In the genomic region with DNA sequence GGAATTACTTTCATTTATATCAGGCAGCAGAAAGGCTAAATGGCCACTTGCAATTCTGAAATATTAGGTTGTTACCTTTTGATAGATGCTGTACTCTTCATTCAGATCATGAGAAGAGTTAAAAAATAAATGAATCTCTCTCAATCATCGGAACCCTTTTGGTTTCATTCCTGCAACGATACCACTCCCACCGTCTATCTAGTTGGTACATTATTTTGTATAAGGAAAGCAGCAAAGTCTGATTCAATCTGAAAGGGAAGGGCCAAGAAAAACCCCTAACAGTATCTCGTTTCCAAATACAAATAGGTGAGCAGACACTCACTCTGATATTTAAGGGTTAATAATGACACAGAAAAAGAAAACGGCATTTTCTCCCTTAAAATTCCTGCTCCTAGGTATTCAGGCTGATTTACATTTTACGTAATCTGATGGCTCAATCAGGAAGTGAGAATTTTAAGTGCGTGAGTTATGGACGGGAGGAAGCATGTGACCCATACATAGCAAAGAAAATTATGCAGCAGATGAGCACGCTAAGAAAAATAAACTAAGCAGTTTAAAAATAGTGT, we compare ENCODE assay signal across 1 cellular context.
TF ChIP-seq lines count a peak whose summit lies in the region.

No MANE protein-coding gene starts in this region.

TF ChIP-seq in K562, 482 proteins besides CTCF, POLR2A, EP300 and RAD21 (continued from another document and continues in another):
- TF ChIP-seq, protein P1, sequence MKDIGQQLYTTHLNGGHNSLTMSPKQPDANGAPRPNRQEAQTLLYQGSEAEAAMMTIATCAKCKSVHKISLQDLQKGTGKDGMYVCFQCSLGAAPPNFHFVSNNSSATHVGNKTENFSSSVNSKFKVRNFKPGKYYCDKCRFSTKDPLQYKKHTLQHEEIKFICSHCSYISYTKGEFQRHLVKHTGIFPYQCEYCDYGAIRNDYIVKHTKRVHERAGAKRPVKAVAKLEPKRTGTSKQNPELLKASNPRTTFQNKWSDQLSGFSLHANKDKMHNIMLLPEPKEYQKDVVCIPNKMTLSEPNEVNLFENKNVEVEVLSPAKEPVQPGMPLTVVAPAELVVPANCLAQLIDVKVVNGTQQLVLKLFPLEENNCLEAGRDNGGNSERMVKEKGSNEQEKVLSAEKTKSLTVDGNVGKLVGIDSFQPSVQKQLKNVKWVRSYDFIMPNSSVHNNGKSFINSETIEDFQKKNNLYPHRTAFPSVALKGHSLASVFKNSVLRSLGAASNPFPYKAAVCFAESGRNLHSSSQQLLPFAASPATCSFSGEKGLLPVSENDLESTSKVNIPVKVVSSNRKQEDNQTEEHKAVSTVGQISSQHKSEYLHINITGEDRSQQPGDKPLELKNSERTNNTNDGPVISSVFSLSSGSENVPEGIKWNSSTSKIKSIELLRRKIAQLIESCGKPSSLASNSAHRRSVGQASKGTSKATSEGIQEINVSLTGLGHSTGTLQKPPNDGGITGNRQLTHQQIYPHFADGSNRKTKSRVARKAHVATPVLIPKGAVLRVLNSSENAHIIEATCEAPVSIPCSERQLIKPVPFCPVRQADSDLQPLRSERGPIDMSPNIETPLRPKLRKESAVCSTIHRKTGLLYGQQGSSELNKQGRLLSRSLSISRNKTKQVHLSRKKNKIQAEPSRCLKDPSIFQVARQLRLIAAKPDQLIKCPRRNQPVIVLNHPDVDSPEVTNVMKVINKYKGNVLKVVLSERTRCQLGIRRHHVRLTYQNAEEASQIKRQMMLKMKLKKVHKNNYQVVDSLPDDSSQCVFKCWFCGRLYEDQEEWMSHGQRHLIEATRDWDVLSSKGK (CRISPR knock-in tag; IDR thresholded peaks at IDR 0.05) = no peak
- TF ChIP-seq NRF1 (conservative IDR thresholded peaks at IDR 0.05 in 1 of 2, IDR thresholded peaks at IDR 0.05 in 1 of 2) (0 out of 4 replicates have a peak, but pooled peaks of 1 of the 2 experiments have one; percentile 27), NR4A1 (CRISPR knock-in tag; IDR thresholded peaks at IDR 0.05) (no peak), NR4A1 (tag; IDR thresholded peaks at IDR 0.05) (0 out of 2 replicates have a peak, but pooled peaks have one; percentile 28), FIP1L1 (IDR thresholded peaks at IDR 0.05; ENCODE audit: low read depth, low read length, poor library complexity, severe bottlenecking) (no peak), DNMT1 (IDR thresholded peaks at IDR 0.05) (no peak), KDM5B (IDR thresholded peaks at IDR 0.05; ENCODE audit: insufficient replicate concordance, low read depth, low read length) (no peak), ETV1 (tag; conservative IDR thresholded peaks at IDR 0.05; ENCODE audit: low read depth) (peak; percentile 81), HNRNPL (IDR thresholded peaks at IDR 0.05; ENCODE audit: low read depth, low read length) (no peak), NELFE (IDR thresholded peaks at IDR 0.05; ENCODE audit: insufficient read depth, insufficient read length) (no peak), MCM2 (IDR thresholded peaks at IDR 0.05; ENCODE audit: low read depth) (no peak; the same call in 1 of the 2 replicates), SUPT5H (IDR thresholded peaks at IDR 0.05) (no peak), DPF2 (IDR thresholded peaks at IDR 0.05) (peak; percentile 66), TGIF2 (CRISPR knock-in tag; IDR thresholded peaks at IDR 0.05) (no peak), RBM15 (IDR thresholded peaks at IDR 0.05; ENCODE audit: insufficient read depth, low read length) (no peak), PML (IDR thresholded peaks at IDR 0.05; ENCODE audit: low read length) (no peak; the same call in 1 of the 2 replicates), ETS2 (tag; IDR thresholded peaks at IDR 0.05; ENCODE audit: borderline replicate concordance, poor library complexity, severe bottlenecking) (no peak), NR2C1 (IDR thresholded peaks at IDR 0.05) (no peak), NR2C1 (tag; IDR thresholded peaks at IDR 0.05) (no peak), MYNN (IDR thresholded peaks at IDR 0.05) (no peak), MYNN (CRISPR knock-in tag; IDR thresholded peaks at IDR 0.05) (no peak), RBBP5 (IDR thresholded peaks at IDR 0.05; ENCODE audit: borderline replicate concordance, insufficient read depth, low read length, poor library complexity, severe bottlenecking) (no peak), ZNF561 (CRISPR knock-in tag; conservative IDR thresholded peaks at IDR 0.05) (no peak), ZNF24 (IDR thresholded peaks at IDR 0.05) (no peak), ZNF263 (CRISPR knock-in tag; IDR thresholded peaks at IDR 0.05; ENCODE audit: borderline replicate concordance) (no peak), DMBX1 (CRISPR knock-in tag; IDR thresholded peaks at IDR 0.05; ENCODE audit: borderline replicate concordance) (no peak), TSC22D4 (tag; IDR thresholded peaks at IDR 0.05) (no peak), ADNP (tag; IDR thresholded peaks at IDR 0.05) (no peak), RBM25 (IDR thresholded peaks at IDR 0.05; ENCODE audit: low read depth, low read length, severe bottlenecking) (no peak), GTF2F1 (IDR thresholded peaks at IDR 0.05; ENCODE audit: low read depth, low read length) (no peak), NCOA1 (IDR thresholded peaks at IDR 0.05; ENCODE audit: low read depth) (no peak), SMARCA4 (IDR thresholded peaks at IDR 0.05) (peak; percentile 70), ZNF586 (CRISPR knock-in tag; conservative IDR thresholded peaks at IDR 0.05) (no peak), STAG1 (CRISPR knock-in tag; IDR thresholded peaks at IDR 0.05; ENCODE audit: borderline replicate concordance) (no peak), MTF1 (CRISPR knock-in tag; IDR thresholded peaks at IDR 0.05; ENCODE audit: borderline replicate concordance) (no peak), FOXJ3 (CRISPR knock-in tag; IDR thresholded peaks at IDR 0.05) (no peak), GABPB2 (CRISPR knock-in tag; conservative IDR thresholded peaks at IDR 0.05) (no peak), BMI1 (IDR thresholded peaks at IDR 0.05; ENCODE audit: low read length) (no peak), CCNT2 (IDR thresholded peaks at IDR 0.05; ENCODE audit: borderline replicate concordance, extremely low read depth, insufficient read length, low read depth, low read length) (no peak), RFX5 (IDR thresholded peaks at IDR 0.05; ENCODE audit: low read depth, low read length) (no peak), ZKSCAN1 (IDR thresholded peaks at IDR 0.05; ENCODE audit: low read depth, low read length) (no peak), MXI1 (IDR thresholded peaks at IDR 0.05; ENCODE audit: low read depth, low read length) (no peak), PRMT5 (CRISPR knock-in tag; IDR thresholded peaks at IDR 0.05) (no peak), PYGO2 (tag; IDR thresholded peaks at IDR 0.05) (no peak), NFE2L1 (tag; IDR thresholded peaks at IDR 0.05; ENCODE audit: borderline replicate concordance, low read depth) (no peak), IFI16 (CRISPR knock-in tag; IDR thresholded peaks at IDR 0.05) (no peak), ZNF766 (CRISPR knock-in tag; conservative IDR thresholded peaks at IDR 0.05) (no peak)
- TF ChIP-seq, protein P2, sequence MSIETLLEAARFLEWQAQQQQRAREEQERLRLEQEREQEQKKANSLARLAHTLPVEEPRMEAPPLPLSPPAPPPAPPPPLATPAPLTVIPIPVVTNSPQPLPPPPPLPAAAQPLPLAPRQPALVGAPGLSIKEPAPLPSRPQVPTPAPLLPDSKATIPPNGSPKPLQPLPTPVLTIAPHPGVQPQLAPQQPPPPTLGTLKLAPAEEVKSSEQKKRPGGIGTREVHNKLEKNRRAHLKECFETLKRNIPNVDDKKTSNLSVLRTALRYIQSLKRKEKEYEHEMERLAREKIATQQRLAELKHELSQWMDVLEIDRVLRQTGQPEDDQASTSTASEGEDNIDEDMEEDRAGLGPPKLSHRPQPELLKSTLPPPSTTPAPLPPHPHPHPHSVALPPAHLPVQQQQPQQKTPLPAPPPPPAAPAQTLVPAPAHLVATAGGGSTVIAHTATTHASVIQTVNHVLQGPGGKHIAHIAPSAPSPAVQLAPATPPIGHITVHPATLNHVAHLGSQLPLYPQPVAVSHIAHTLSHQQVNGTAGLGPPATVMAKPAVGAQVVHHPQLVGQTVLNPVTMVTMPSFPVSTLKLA (conservative IDR thresholded peaks at IDR 0.05) = peak; percentile 19 to 20; a peak in 1 of 4 replicates
- TF ChIP-seq, protein P3, sequence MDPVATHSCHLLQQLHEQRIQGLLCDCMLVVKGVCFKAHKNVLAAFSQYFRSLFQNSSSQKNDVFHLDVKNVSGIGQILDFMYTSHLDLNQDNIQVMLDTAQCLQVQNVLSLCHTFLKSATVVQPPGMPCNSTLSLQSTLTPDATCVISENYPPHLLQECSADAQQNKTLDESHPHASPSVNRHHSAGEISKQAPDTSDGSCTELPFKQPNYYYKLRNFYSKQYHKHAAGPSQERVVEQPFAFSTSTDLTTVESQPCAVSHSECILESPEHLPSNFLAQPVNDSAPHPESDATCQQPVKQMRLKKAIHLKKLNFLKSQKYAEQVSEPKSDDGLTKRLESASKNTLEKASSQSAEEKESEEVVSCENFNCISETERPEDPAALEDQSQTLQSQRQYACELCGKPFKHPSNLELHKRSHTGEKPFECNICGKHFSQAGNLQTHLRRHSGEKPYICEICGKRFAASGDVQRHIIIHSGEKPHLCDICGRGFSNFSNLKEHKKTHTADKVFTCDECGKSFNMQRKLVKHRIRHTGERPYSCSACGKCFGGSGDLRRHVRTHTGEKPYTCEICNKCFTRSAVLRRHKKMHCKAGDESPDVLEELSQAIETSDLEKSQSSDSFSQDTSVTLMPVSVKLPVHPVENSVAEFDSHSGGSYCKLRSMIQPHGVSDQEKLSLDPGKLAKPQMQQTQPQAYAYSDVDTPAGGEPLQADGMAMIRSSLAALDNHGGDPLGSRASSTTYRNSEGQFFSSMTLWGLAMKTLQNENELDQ (CRISPR knock-in tag; IDR thresholded peaks at IDR 0.05; ENCODE audit: borderline replicate concordance) = no peak
- TF ChIP-seq, protein P4, sequence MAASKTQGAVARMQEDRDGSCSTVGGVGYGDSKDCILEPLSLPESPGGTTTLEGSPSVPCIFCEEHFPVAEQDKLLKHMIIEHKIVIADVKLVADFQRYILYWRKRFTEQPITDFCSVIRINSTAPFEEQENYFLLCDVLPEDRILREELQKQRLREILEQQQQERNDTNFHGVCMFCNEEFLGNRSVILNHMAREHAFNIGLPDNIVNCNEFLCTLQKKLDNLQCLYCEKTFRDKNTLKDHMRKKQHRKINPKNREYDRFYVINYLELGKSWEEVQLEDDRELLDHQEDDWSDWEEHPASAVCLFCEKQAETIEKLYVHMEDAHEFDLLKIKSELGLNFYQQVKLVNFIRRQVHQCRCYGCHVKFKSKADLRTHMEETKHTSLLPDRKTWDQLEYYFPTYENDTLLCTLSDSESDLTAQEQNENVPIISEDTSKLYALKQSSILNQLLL (CRISPR knock-in tag; IDR thresholded peaks at IDR 0.05; ENCODE audit: borderline replicate concordance) = no peak
- TF ChIP-seq, protein P5, sequence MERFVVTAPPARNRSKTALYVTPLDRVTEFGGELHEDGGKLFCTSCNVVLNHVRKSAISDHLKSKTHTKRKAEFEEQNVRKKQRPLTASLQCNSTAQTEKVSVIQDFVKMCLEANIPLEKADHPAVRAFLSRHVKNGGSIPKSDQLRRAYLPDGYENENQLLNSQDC (CRISPR knock-in tag; IDR thresholded peaks at IDR 0.05) = no peak
- TF ChIP-seq, protein P6, sequence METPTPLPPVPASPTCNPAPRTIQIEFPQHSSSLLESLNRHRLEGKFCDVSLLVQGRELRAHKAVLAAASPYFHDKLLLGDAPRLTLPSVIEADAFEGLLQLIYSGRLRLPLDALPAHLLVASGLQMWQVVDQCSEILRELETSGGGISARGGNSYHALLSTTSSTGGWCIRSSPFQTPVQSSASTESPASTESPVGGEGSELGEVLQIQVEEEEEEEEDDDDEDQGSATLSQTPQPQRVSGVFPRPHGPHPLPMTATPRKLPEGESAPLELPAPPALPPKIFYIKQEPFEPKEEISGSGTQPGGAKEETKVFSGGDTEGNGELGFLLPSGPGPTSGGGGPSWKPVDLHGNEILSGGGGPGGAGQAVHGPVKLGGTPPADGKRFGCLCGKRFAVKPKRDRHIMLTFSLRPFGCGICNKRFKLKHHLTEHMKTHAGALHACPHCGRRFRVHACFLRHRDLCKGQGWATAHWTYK (CRISPR knock-in tag; IDR thresholded peaks at IDR 0.05) = 0 out of 2 replicates have a peak, but pooled peaks have one; percentile 33
- TF ChIP-seq, protein P7, sequence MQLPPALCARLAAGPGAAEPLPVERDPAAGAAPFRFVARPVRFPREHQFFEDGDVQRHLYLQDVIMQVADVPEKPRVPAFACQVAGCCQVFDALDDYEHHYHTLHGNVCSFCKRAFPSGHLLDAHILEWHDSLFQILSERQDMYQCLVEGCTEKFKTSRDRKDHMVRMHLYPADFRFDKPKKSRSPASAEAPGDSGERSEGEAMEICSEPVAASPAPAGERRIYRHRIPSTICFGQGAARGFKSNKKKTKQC (CRISPR knock-in tag; IDR thresholded peaks at IDR 0.05) = no peak
- TF ChIP-seq, protein P8, sequence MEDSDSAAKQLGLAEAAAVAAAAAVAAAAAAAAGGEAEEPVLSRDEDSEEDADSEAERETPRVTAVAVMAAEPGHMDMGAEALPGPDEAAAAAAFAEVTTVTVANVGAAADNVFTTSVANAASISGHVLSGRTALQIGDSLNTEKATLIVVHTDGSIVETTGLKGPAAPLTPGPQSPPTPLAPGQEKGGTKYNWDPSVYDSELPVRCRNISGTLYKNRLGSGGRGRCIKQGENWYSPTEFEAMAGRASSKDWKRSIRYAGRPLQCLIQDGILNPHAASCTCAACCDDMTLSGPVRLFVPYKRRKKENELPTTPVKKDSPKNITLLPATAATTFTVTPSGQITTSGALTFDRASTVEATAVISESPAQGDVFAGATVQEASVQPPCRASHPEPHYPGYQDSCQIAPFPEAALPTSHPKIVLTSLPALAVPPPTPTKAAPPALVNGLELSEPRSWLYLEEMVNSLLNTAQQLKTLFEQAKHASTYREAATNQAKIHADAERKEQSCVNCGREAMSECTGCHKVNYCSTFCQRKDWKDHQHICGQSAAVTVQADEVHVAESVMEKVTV (CRISPR knock-in tag; IDR thresholded peaks at IDR 0.05) = no peak
- TF ChIP-seq, protein P9, sequence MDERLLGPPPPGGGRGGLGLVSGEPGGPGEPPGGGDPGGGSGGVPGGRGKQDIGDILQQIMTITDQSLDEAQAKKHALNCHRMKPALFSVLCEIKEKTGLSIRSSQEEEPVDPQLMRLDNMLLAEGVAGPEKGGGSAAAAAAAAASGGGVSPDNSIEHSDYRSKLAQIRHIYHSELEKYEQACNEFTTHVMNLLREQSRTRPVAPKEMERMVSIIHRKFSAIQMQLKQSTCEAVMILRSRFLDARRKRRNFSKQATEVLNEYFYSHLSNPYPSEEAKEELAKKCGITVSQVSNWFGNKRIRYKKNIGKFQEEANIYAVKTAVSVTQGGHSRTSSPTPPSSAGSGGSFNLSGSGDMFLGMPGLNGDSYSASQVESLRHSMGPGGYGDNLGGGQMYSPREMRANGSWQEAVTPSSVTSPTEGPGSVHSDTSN (CRISPR knock-in tag; IDR thresholded peaks at IDR 0.05; ENCODE audit: low read depth) = no peak
- TF ChIP-seq, protein P9 (tag; conservative IDR thresholded peaks at IDR 0.05; ENCODE audit: low read depth) = peak; percentile 83
